In genomic region chr14:52063107-52063506, GRCh38 we compare ENCODE assay signal across 23 cellular contexts. TPM values are rescaled to one million over a fixed set of nuclear protein-coding genes. Genes with fewer than 3 reads are reported as not detected.
DNase-seq lines count a peak whose midpoint lies in the region; ATAC-seq and TF ChIP-seq lines count a peak whose summit lies in the region.
"Had no signal": no experiment of that assay in that cellular context is flagged by ENCODE, and none has a peak within 500 bp of the region (broad histone marks: within the 10 kb centered on the region; RNA-seq: fewer than 3 reads in every experiment).

No MANE protein-coding gene starts in this region.

- H3K27me3 ChIP-seq in Caco-2 (replicated peaks; ENCODE audit: control insufficient read depth, insufficient read depth, low read length) (no peaks in the 10 kb centered on the region), right cardiac atrium (ENCODE audit: control insufficient read depth, insufficient read depth) (no peaks in the 10 kb centered on the region), rectal smooth muscle tissue (ENCODE audit: control insufficient read depth, insufficient read depth, low read length) (no peaks in the 10 kb centered on the region)
- H3K27me3 ChIP-seq: brain microvascular endothelial cell, tibial artery had no signal

- ATAC-seq in right cardiac atrium (peak in 1 of 2 donors; percentile 65), HG03521 (IDR thresholded peaks at IDR 0.05; ENCODE audit: unreplicated experiment) (no peak)
- ATAC-seq: activated CD8-positive, alpha-beta T cell treated with anti-CD3 and anti-CD28 coated beads for 36 hours; psoas muscle; stimulated activated memory B cell treated with anti-CD40 and anti-IgM and Interleukin-4, amounts not matched to agents 10 μg/mL and 1 μg/mL and 100 μg/mL, for 72 hours had no signal

- no TSS peak for BruUV-seq in Caco-2 (replicated peaks; lab: Mats Ljungman, UMichigan)

- DNase-seq in Caco-2 (peak; percentile 67 to 77), choroid plexus epithelial cell (ENCODE audit: low read depth) (no peak), right cardiac atrium (peak; percentile 28 to 62 (median 54)), DMS153 (lab: John Stamatoyannopoulos, UW) (no peak), NOMO-1 treated with DMSO at 0.1 percent for 48 hours (lab: John Stamatoyannopoulos, UW; ENCODE audit: unreplicated experiment) (no peak)
- DNase-seq in activated CD4-positive, alpha-beta T cell treated with anti-CD3 and anti-CD28 coated beads for 1 hour = no peak
- DNase-seq: activated CD8-positive, alpha-beta T cell treated with anti-CD3 and anti-CD28 coated beads for 36 hours; activated T-cell treated with anti-CD3 and anti-CD28 coated beads, Interleukin-2, amount 50 U/mL, for 4 hours; brain microvascular endothelial cell; CD8-positive, alpha-beta memory T cell; glutamatergic neuron; KBM-7; NCI-H2029; NCI-H510A; psoas muscle; tibial artery; WERI-Rb-1 had no signal

- POLR2A ChIA-PET in Caco-2 (lab: Charles Lee) = no interaction called here

- H3K27me3 Mint-ChIP-seq in Caco-2 (ENCODE audit: insufficient read depth, unreplicated experiment) = no peaks in the 10 kb centered on the region

- no peak overlapping the region for H3K4me3 Mint-ChIP-seq in Caco-2 (ENCODE audit: unreplicated experiment)
- H3K4me3 Mint-ChIP-seq: activated CD8-positive, alpha-beta T cell treated with anti-CD3 and anti-CD28 coated beads for 36 hours; activated naive CD4-positive, alpha-beta T cell treated with anti-CD3 and anti-CD28 coated beads, Interleukin-2, amount 50 U/mL, for 24 hours; activated T-cell treated with anti-CD3 and anti-CD28 coated beads, Interleukin-2, amount 50 U/mL, for 4 hours; CD8-positive, alpha-beta memory T cell; memory B cell; neural crest cell; stimulated activated memory B cell treated with anti-CD40 and anti-IgM and Interleukin-4, amounts not matched to agents 10 μg/mL and 1 μg/mL and 100 μg/mL, for 72 hours had no signal

- H3K4me1 Mint-ChIP-seq in Caco-2 (ENCODE audit: low read depth, unreplicated experiment) = peaks cover 33% of the 10 kb centered on the region
- H3K4me1 Mint-ChIP-seq: activated naive CD4-positive, alpha-beta T cell treated with anti-CD3 and anti-CD28 coated beads, Interleukin-2, amount 50 U/mL, for 24 hours had no signal

- no peaks in the 10 kb centered on the region for H3K9me3 Mint-ChIP-seq in Caco-2 (ENCODE audit: unreplicated experiment)
- H3K9me3 Mint-ChIP-seq: activated CD8-positive, alpha-beta T cell treated with anti-CD3 and anti-CD28 coated beads for 36 hours; activated naive CD4-positive, alpha-beta T cell treated with anti-CD3 and anti-CD28 coated beads, Interleukin-2, amount 50 U/mL, for 24 hours; activated T-cell treated with anti-CD3 and anti-CD28 coated beads, Interleukin-2, amount 50 U/mL, for 4 hours; CD8-positive, alpha-beta memory T cell; memory B cell; neural crest cell; stimulated activated memory B cell treated with anti-CD40 and anti-IgM and Interleukin-4, amounts not matched to agents 10 μg/mL and 1 μg/mL and 100 μg/mL, for 72 hours had no signal

- no peak overlapping the region for H3K9ac ChIP-seq in rectal smooth muscle tissue (ENCODE audit: low read length)

- 9% methylated on average over 2 of the region's 2 CpGs for WGBS in right cardiac atrium

- H3K36me3 Mint-ChIP-seq in Caco-2 (ENCODE audit: insufficient read depth, unreplicated experiment) = no peaks in the 10 kb centered on the region
- H3K36me3 Mint-ChIP-seq: activated naive CD4-positive, alpha-beta T cell treated with anti-CD3 and anti-CD28 coated beads, Interleukin-2, amount 50 U/mL, for 24 hours; memory B cell; stimulated activated memory B cell treated with anti-CD40 and anti-IgM and Interleukin-4, amounts not matched to agents 10 μg/mL and 1 μg/mL and 100 μg/mL, for 72 hours had no signal

- H3K27ac ChIP-seq in right cardiac atrium (ENCODE audit: low read length) (peak overlapping the region; percentile 94), rectal smooth muscle tissue (ENCODE audit: low read depth, low read length) (peak overlapping the region; percentile 33)
- H3K27ac ChIP-seq: brain microvascular endothelial cell, psoas muscle, WERI-Rb-1 had no signal

- H3K4me1 ChIP-seq in Caco-2 (peaks cover 32% of the 10 kb centered on the region), right cardiac atrium (ENCODE audit: control insufficient read depth, insufficient read depth, low read length) (peaks cover 17% of the 10 kb centered on the region), rectal smooth muscle tissue (ENCODE audit: control insufficient read depth, insufficient read depth, low read length) (peaks cover 51% of the 10 kb centered on the region)

- no peak overlapping the region for H3K4me3 ChIP-seq in Caco-2 (ENCODE audit: low read depth, low read length)
- peak overlapping the region; percentile 2 for H3K4me3 ChIP-seq in choroid plexus epithelial cell (ENCODE audit: low read depth, low read length)
- no peak overlapping the region for H3K4me3 ChIP-seq in right cardiac atrium (ENCODE audit: low read length)
- no peak overlapping the region for H3K4me3 ChIP-seq in rectal smooth muscle tissue (ENCODE audit: low read length)
- H3K4me3 ChIP-seq: psoas muscle, tibial artery had no signal

- intact Hi-C loops in Caco-2 (cut with micrococcal nuclease; ENCODE audit: unreplicated experiment) (loop anchor here (10.0 kb wide), 1 partner anchor 48 kb away; no protein-coding TSS in a partner anchor), right cardiac atrium (cut with DNase I) (loop anchor here in 1 of 4 donors (10.0 kb wide), 1 partner anchor 48 kb away; no protein-coding TSS in a partner anchor)

- H3K9me3 ChIP-seq in Caco-2 (no peaks in the 10 kb centered on the region), right cardiac atrium (ENCODE audit: control insufficient read depth, low read length) (no peaks in the 10 kb centered on the region)
- H3K9me3 ChIP-seq: psoas muscle, tibial artery had no signal

- TF ChIP-seq CTCF in Caco-2 (IDR thresholded peaks at IDR 0.05; ENCODE audit: insufficient read depth in 1 of 2, low read depth in 1 of 2, low read length in 1 of 2, severe bottlenecking in 1 of 2, unreplicated experiment in 1 of 2) (no peak), choroid plexus epithelial cell (conservative IDR thresholded peaks at IDR 0.05; ENCODE audit: low read depth, low read length) (no peak)

- H3K36me3 ChIP-seq in Caco-2 (ENCODE audit: control insufficient read depth, insufficient read depth, low read length) (no peaks in the 10 kb centered on the region), rectal smooth muscle tissue (ENCODE audit: control insufficient read depth, insufficient read depth, low read length) (no peaks in the 10 kb centered on the region)
- H3K36me3 ChIP-seq: tibial artery, WERI-Rb-1 had no signal

- CTCF ChIA-PET in Caco-2 (lab: Charles Lee) = no interaction called here

- H3K27ac Mint-ChIP-seq in Caco-2 (ENCODE audit: unreplicated experiment) = peak overlapping the region; percentile 35
- H3K27ac Mint-ChIP-seq: activated CD8-positive, alpha-beta T cell treated with anti-CD3 and anti-CD28 coated beads for 36 hours; activated naive CD4-positive, alpha-beta T cell treated with anti-CD3 and anti-CD28 coated beads, Interleukin-2, amount 50 U/mL, for 24 hours; CD8-positive, alpha-beta memory T cell; memory B cell; stimulated activated memory B cell treated with anti-CD40 and anti-IgM and Interleukin-4, amounts not matched to agents 10 μg/mL and 1 μg/mL and 100 μg/mL, for 72 hours had no signal

RNA-seq across cellular contexts. Expression of gene NID2, which starts 5.8 kb away (rescaled TPM):
- total RNA-seq in Caco-2 (2022) = 9.5 and 10.8 TPM in 2 replicates
- total RNA-seq in right cardiac atrium = 10 to 100 TPM; 22.5 to 38.1 (median 29.2) TPM
- 18.9 TPM for polyA plus RNA-seq in right cardiac atrium
- total RNA-seq: CD8-positive, alpha-beta memory T cell had no signal

Comparison
In these comparisons a context has a peak if more than half of its experiments do, and no peak if none do; other contexts are left out.
1. DNase-seq: peak in Caco-2 (2 of 2) and right cardiac atrium (3 of 3); none in choroid plexus epithelial cell (single experiment), DMS153 (single experiment), NOMO-1 treated with DMSO at 0.1 percent for 48 hours (single experiment) and activated CD4-positive, alpha-beta T cell treated with anti-CD3 and anti-CD28 coated beads for 1 hour (single experiment).